Comparison of ENCODE assay signal across 8 cellular contexts in genomic region chr9:113875917-113876805, GRCh38. TPM values are rescaled to one million over a fixed set of nuclear protein-coding genes. Genes with fewer than 3 reads are reported as not detected.
A peak's percentile ranks its signal among the peaks of the same experiment; 100 is the strongest.
DNase-seq lines count a peak whose midpoint lies in the region; ATAC-seq and TF ChIP-seq lines count a peak whose summit lies in the region.

TSS of gene ZNF618 (plus strand) at chr9:113876309. CDS start at chr9:113876381, 72 bp downstream.

- no peaks in the 10 kb centered on the region for H3K36me3 ChIP-seq in esophagus muscularis mucosa
- no peaks in the 10 kb centered on the region for H3K36me3 ChIP-seq in muscle layer of colon (ENCODE audit: insufficient read depth, low read length)
- no peaks in the 10 kb centered on the region for H3K36me3 ChIP-seq in aorta (ENCODE audit: control insufficient read depth in 1 of 2, insufficient read depth in 2 of 2, low read length in 1 of 2)

- H3K9ac ChIP-seq in muscle layer of colon (ENCODE audit: low read length): no peak within 1 kb of the TSS

- H3K4me3 Mint-ChIP-seq in activated CD4-positive, alpha-beta memory T cell treated with anti-CD3 and anti-CD28 coated beads for 36 hours: peak within 1 kb of the TSS; percentile 87

- ATAC-seq in aorta (ENCODE audit: low FRiP score) (peak; percentile 47), GM19328 (IDR thresholded peaks at IDR 0.05; ENCODE audit: unreplicated experiment) (no peak)

- peaks cover 5% of the 10 kb centered on the region for H3K27me3 Mint-ChIP-seq in activated CD4-positive, alpha-beta memory T cell treated with anti-CD3 and anti-CD28 coated beads for 36 hours

- intact Hi-C loops in activated CD4-positive, alpha-beta memory T cell treated with anti-CD3 and anti-CD28 coated beads for 36 hours (cut with micrococcal nuclease): loop anchor here (1.0 kb wide), 1 partner anchor 69 kb away; no protein-coding TSS in a partner anchor
- intact Hi-C loops in esophagus muscularis mucosa (cut with DNase I): loop anchor here (2.0 to 10.0 kb wide), 2 partner anchors 69 to 191 kb away; no protein-coding TSS in a partner anchor
- intact Hi-C loops in aorta (cut with DNase I): loop anchor here (1.0 to 10.0 kb wide), 4 partner anchors 69 to 139 kb away; no protein-coding TSS in a partner anchor

- WGBS in esophagus muscularis mucosa: 3% methylated on average over 23 of the region's 117 CpGs
- 1% methylated on average over 20 to 117 of the region's 117 CpGs for WGBS in aorta, 2 donors

- TF ChIP-seq POLR2A in esophagus muscularis mucosa (IDR thresholded peaks at IDR 0.05; ENCODE audit: low read depth): no peak

- no peaks in the 10 kb centered on the region for H3K9me3 Mint-ChIP-seq in activated CD4-positive, alpha-beta memory T cell treated with anti-CD3 and anti-CD28 coated beads for 36 hours

- H3K4me3 ChIP-seq in HL-60 (replicated peaks; ENCODE audit: insufficient read depth, low read length) (peak within 1 kb of the TSS; percentile 78), esophagus muscularis mucosa (peak within 1 kb of the TSS; percentile 83 to 96 (median 90)), muscle layer of colon (ENCODE audit: low read depth in 1 of 2, low read length in 2 of 2) (peak within 1 kb of the TSS; percentile 67 to 85), aorta (ENCODE audit: low read length in 2 of 2) (peak within 1 kb of the TSS; percentile 93 to 100)

- H3K9me3 ChIP-seq in esophagus muscularis mucosa: no peaks in the 10 kb centered on the region
- no peaks in the 10 kb centered on the region for H3K9me3 ChIP-seq in muscle layer of colon (ENCODE audit: low read length)
- H3K9me3 ChIP-seq in aorta (ENCODE audit: control insufficient read depth, low read length): no peaks in the 10 kb centered on the region

- CTCF ChIA-PET in activated CD4-positive, alpha-beta memory T cell treated with anti-CD3 and anti-CD28 coated beads for 36 hours (lab: Charles Lee): interaction anchor here (0.6 to 2.0 kb wide), 10 partner anchors 15 to 711 kb away, joined by 3 to 20 read pairs (median 3); no protein-coding TSS in a partner anchor

- no peak within 1 kb of the TSS for H3K27ac Mint-ChIP-seq in activated CD4-positive, alpha-beta memory T cell treated with anti-CD3 and anti-CD28 coated beads for 36 hours

- no peak for TF ChIP-seq CTCF in HL-60 (IDR thresholded peaks at IDR 0.05; ENCODE audit: insufficient read depth, low read length)
- no peak for TF ChIP-seq CTCF in esophagus muscularis mucosa (IDR thresholded peaks at IDR 0.05)

- H3K27ac ChIP-seq in HL-60 (replicated peaks) (peak within 1 kb of the TSS; percentile 65), esophagus muscularis mucosa (replicated peaks in 1 of 4) (peak within 1 kb of the TSS; percentile 65 to 78 (median 68)), muscle layer of colon (ENCODE audit: low read depth, low read length) (peak within 1 kb of the TSS; percentile 52), aorta (ENCODE audit: low read depth in 1 of 2, low read length in 2 of 2) (no peak within 1 kb of the TSS)

- H3K27me3 ChIP-seq in HL-60 (ENCODE audit: insufficient read depth, poor library complexity, severe bottlenecking) (peaks cover 13% of the 10 kb centered on the region), esophagus muscularis mucosa (no peaks in the 10 kb centered on the region), muscle layer of colon (ENCODE audit: control insufficient read depth in 1 of 2, insufficient read depth in 2 of 2, low read length in 2 of 2) (no peaks in the 10 kb centered on the region), aorta (ENCODE audit: control insufficient read depth in 1 of 2, insufficient read depth in 2 of 2, low read length in 1 of 2) (no peaks in the 10 kb centered on the region)

- H3K4me1 ChIP-seq in esophagus muscularis mucosa (peaks cover 4 to 18% (median 11%) of the 10 kb centered on the region in 4 donors), muscle layer of colon (ENCODE audit: insufficient read depth, low read length) (peaks cover 11% of the 10 kb centered on the region), aorta (ENCODE audit: control insufficient read depth in 1 of 2, insufficient read depth in 2 of 2, low read length in 2 of 2) (peaks cover 0 to 3% of the 10 kb centered on the region in 2 donors)

- H3K36me3 Mint-ChIP-seq in activated CD4-positive, alpha-beta memory T cell treated with anti-CD3 and anti-CD28 coated beads for 36 hours: peaks cover 1% of the 10 kb centered on the region

- peaks cover 2% of the 10 kb centered on the region for H3K4me1 Mint-ChIP-seq in activated CD4-positive, alpha-beta memory T cell treated with anti-CD3 and anti-CD28 coated beads for 36 hours (ENCODE audit: low read depth)

- DNase-seq in NCI-H82 (lab: John Stamatoyannopoulos, UW) (peak; percentile 56), NCI-H82 treated with DMSO at 0.1 percent for 48 hours (lab: John Stamatoyannopoulos, UW; ENCODE audit: unreplicated experiment) (no peak), HL-60 (ENCODE audit: low read depth in 1 of 2, low spot score in 1 of 2) (no peak), esophagus muscularis mucosa (ENCODE audit: extremely low spot score) (no peak), aorta (peak; percentile 55 to 81)
- DNase-seq in activated CD4-positive, alpha-beta memory T cell treated with anti-CD3 and anti-CD28 coated beads for 36 hours: peak; percentile 19

- POLR2A ChIA-PET in activated CD4-positive, alpha-beta memory T cell treated with anti-CD3 and anti-CD28 coated beads for 36 hours (lab: Charles Lee): interaction anchor here (0.6 kb wide), 1 partner anchor 715 kb away, joined by 4 read pairs; no protein-coding TSS in a partner anchor

- no peak for TF ChIP-seq EP300 in esophagus muscularis mucosa (IDR thresholded peaks at IDR 0.05)

RNA-seq across cellular contexts. Expression of gene ZNF618, which starts in this region (rescaled TPM):
- under 1 TPM; 0.12 to 0.33 TPM for total RNA-seq in activated CD4-positive, alpha-beta memory T cell treated with anti-CD3 and anti-CD28 coated beads for 36 hours
- total RNA-seq in esophagus muscularis mucosa (1 to 10 TPM; 1.2 to 4.5 (median 2.6) TPM), aorta (10 to 100 TPM; 15.4 to 17.3 TPM)
- polyA plus RNA-seq in aorta: 1 to 10 TPM; 4.9 to 7.5 TPM

Comparison
In these comparisons a context has a peak if more than half of its experiments do, and no peak if none do; other contexts are left out.
1. DNase-seq: peak in NCI-H82 (single experiment) and aorta (2 of 2); none in NCI-H82 treated with DMSO at 0.1 percent for 48 hours (single experiment), HL-60 (0 of 2) and esophagus muscularis mucosa (single experiment).
2. Peak in DNase-seq in activated CD4-positive, alpha-beta memory T cell treated with anti-CD3 and anti-CD28 coated beads for 36 hours; RNA of the gene not detected or under 1 TPM.
3. H3K27ac ChIP-seq: peak in HL-60 (single experiment), esophagus muscularis mucosa (4 of 4) and muscle layer of colon (single experiment); none in aorta (0 of 2).
4. Peak in every context shown above with its lines, with median percentiles within 50 percentile points of each other: H3K4me3 ChIP-seq.